ENCODE assay signal across 8 cellular contexts in the genomic region with DNA sequence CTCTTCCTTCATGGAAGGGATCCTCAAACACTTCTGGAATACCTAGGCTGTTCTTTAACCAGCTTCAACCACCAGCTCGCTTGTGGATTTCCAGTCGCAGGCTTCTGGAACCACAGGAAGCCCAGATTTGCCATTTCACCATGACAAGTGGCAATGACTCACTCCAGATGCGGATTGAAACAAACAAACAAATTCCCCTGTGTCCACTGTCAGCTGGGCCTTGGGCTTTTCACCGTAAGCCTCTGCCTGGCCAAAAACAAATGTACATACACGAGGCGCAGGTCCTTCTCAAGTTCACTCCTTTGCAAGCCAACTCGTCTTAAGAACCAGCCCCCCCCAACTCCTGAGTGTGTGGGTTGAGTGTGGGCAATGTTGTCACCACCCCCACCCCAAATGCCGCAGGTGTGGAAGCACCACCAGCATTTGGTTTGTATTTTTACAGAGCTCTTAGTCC. TPM values are rescaled to one million over a fixed set of nuclear protein-coding genes. Genes with fewer than 3 reads are reported as not detected.
DNase-seq lines count a peak whose midpoint lies in the region; ATAC-seq and TF ChIP-seq lines count a peak whose summit lies in the region.

No MANE protein-coding gene starts in this region.

- peaks cover 44% of the 10 kb centered on the region for H3K79me2 ChIP-seq in PC-3 (ENCODE audit: low read length)

- peaks cover 33% of the 10 kb centered on the region for H3K36me3 Mint-ChIP-seq in CD4-positive, alpha-beta T cell (ENCODE audit: low read depth)
- peaks cover 3% of the 10 kb centered on the region for H3K36me3 Mint-ChIP-seq in endothelial cell (ENCODE audit: low read depth, unreplicated experiment)
- H3K36me3 Mint-ChIP-seq in nephron progenitor cell (ENCODE audit: low read depth) = peaks cover 10% of the 10 kb centered on the region

- intact Hi-C loops in CD4-positive, alpha-beta T cell (cut with DNase I, micrococcal nuclease) = loop anchor here in 1 of 2 experiments (5.0 kb wide), 1 partner anchor 1896 kb away; the partner anchor contains the start of gene TP63
- intact Hi-C loops in PC-3 (cut with micrococcal nuclease) = loop anchor here (5.0 kb wide), 1 partner anchor 1496 kb away; no protein-coding TSS in a partner anchor

- H3K4me1 Mint-ChIP-seq in CD4-positive, alpha-beta T cell (ENCODE audit: low read depth) = peaks cover 34% of the 10 kb centered on the region
- H3K4me1 Mint-ChIP-seq in endothelial cell (ENCODE audit: unreplicated experiment) = peaks cover 34% of the 10 kb centered on the region
- peaks cover 47% of the 10 kb centered on the region for H3K4me1 Mint-ChIP-seq in nephron progenitor cell

- H3K9me3 ChIP-seq in CD4-positive, alpha-beta T cell (ENCODE audit: control insufficient read depth, low read length) = no peaks in the 10 kb centered on the region
- no peaks in the 10 kb centered on the region for H3K9me3 ChIP-seq in PC-3 (ENCODE audit: low read length)

- no peak overlapping the region for H3K4me3 ChIP-seq in PC-3 (ENCODE audit: low read length)

- H2AFZ ChIP-seq in PC-3 (ENCODE audit: low read length) = no peak overlapping the region

- no peaks in the 10 kb centered on the region for H3F3A ChIP-seq in PC-3 (ENCODE audit: low read length, unreplicated experiment)

- H3K27ac ChIP-seq in CD4-positive, alpha-beta T cell (ENCODE audit: low read depth, low read length) = no peak overlapping the region
- H3K27ac ChIP-seq in PC-3 (ENCODE audit: low read length) = no peak overlapping the region

- CTCF ChIA-PET in CD4-positive, alpha-beta T cell (lab: Charles Lee) = interaction anchor here (0.7 to 2.1 kb wide), 3 partner anchors 1012 to 1707 kb away, joined by 3 to 9 read pairs (median 3); no protein-coding TSS in a partner anchor
- CTCF ChIA-PET in PC-3 (lab: Charles Lee) = interaction anchor here (0.5 kb wide), 1 partner anchor 516 kb away, joined by 8 read pairs; no protein-coding TSS in a partner anchor

- 0 out of 2 replicates have a peak, but pooled peaks cover 5% of the 10 kb centered on the region for H4K20me1 ChIP-seq in PC-3 (ENCODE audit: low read length)

- POLR2A ChIA-PET in CD4-positive, alpha-beta T cell (lab: Charles Lee) = interaction anchor here (2.8 kb wide), 1 partner anchor 9 kb away, joined by 11 read pairs; the partner anchor contains the start of gene BCL6
- POLR2A ChIA-PET in PC-3 (lab: Charles Lee; ENCODE audit: unreplicated experiment) = interaction anchor here (0.5 to 0.6 kb wide), 2 partner anchors 351 to 483 kb away, joined by 3 to 7 read pairs; no protein-coding TSS in a partner anchor

- BruUV-seq in PC-3 (replicated peaks; lab: Mats Ljungman, UMichigan) = no TSS peak

- TF ChIP-seq CTCF in CD4-positive, alpha-beta T cell (IDR thresholded peaks at IDR 0.05) = no peak
- TF ChIP-seq CTCF in PC-3 (conservative IDR thresholded peaks at IDR 0.05; ENCODE audit: low read depth, low read length) (no peak), endothelial cell (IDR thresholded peaks at IDR 0.05; ENCODE audit: unreplicated experiment) (no peak), nephron progenitor cell (IDR thresholded peaks at IDR 0.05) (no peak)

- no peak overlapping the region for H3K9ac ChIP-seq in PC-3 (ENCODE audit: low read length)

- H3K27me3 ChIP-seq in CD4-positive, alpha-beta T cell (ENCODE audit: control insufficient read depth, insufficient read depth, low read length) = no peaks in the 10 kb centered on the region
- H3K27me3 ChIP-seq in PC-3 (ENCODE audit: low read length) = no peaks in the 10 kb centered on the region

- no peaks in the 10 kb centered on the region for H3K27me3 Mint-ChIP-seq in CD4-positive, alpha-beta T cell
- H3K27me3 Mint-ChIP-seq in endothelial cell (ENCODE audit: unreplicated experiment) (peaks cover 1% of the 10 kb centered on the region), nephron progenitor cell (ENCODE audit: low read depth, poor library complexity) (peaks cover 18% of the 10 kb centered on the region)

- no peaks in the 10 kb centered on the region for H3K9me3 Mint-ChIP-seq in CD4-positive, alpha-beta T cell
- H3K9me3 Mint-ChIP-seq in endothelial cell (ENCODE audit: unreplicated experiment) (no peaks in the 10 kb centered on the region), nephron progenitor cell (no peaks in the 10 kb centered on the region)

- H3K4me1 ChIP-seq in PC-3 (ENCODE audit: insufficient read depth, low read length) = peaks cover 25% of the 10 kb centered on the region

- 0 out of 2 replicates have a peak overlapping the region, but pooled peaks have one; percentile 9 for H3K4me2 ChIP-seq in PC-3 (ENCODE audit: low read length)

- in situ Hi-C loops in ACHN (cut with HindIII; ENCODE audit: low pct_ligation_motif_present, low pct_unique_long_range_greater_than_20kb, low sequenced_read_pairs) = no loop called here

- ATAC-seq in CD4-positive, alpha-beta T cell (ENCODE audit: poor library complexity) = no peak
- no peak for ATAC-seq in PC-3

- H3K27ac Mint-ChIP-seq in CD4-positive, alpha-beta T cell = peak overlapping the region; percentile 99
- H3K27ac Mint-ChIP-seq in endothelial cell (ENCODE audit: unreplicated experiment) = peak overlapping the region; percentile 88
- no peak overlapping the region for H3K27ac Mint-ChIP-seq in nephron progenitor cell

- peaks cover 10% of the 10 kb centered on the region; the same call in 1 of the 2 replicates for H3K36me3 ChIP-seq in PC-3 (ENCODE audit: low read depth, low read length)

- no peak for DNase-seq in CD4-positive, alpha-beta T cell
- peak; percentile 45 for DNase-seq in PC-3
- DNase-seq in endothelial cell (ENCODE audit: low spot score) = no peak
- DNase-seq in nephron progenitor cell = no peak
- no peak for DNase-seq in activated CD4-positive, CD25-positive, alpha-beta regulatory T cell treated with anti-CD3 and anti-CD28 coated beads, Interleukin-2, amount 50 U/mL, for 72 hours
- DNase-seq in SW 1271 (lab: John Stamatoyannopoulos, UW) = no peak
- DNase-seq in ACHN = no peak
- no peak for DNase-seq in AG20443 (ENCODE audit: low spot score)

- peak overlapping the region; percentile 100 for H3K4me3 Mint-ChIP-seq in CD4-positive, alpha-beta T cell
- H3K4me3 Mint-ChIP-seq in endothelial cell (ENCODE audit: unreplicated experiment) (peak overlapping the region; percentile 89), nephron progenitor cell (peak overlapping the region; percentile 99)

- H3K9me2 ChIP-seq in PC-3 (replicated peaks; ENCODE audit: low read length) = no peaks in the 10 kb centered on the region

RNA-seq across cellular contexts. Expression of gene BCL6, which starts 8.8 kb away (rescaled TPM):
- 10 to 100 TPM; 76.6 to 79.6 TPM for total RNA-seq in CD4-positive, alpha-beta T cell
- total RNA-seq in PC-3 (2014; rRNA removed) (7.7 and 11.8 TPM in 2 replicates), endothelial cell (ENCODE audit: unreplicated experiment) (7.6 TPM)

RNA-seq across cellular contexts. Expression of gene RTP2, which starts 34.1 kb away (rescaled TPM):
- not detected for total RNA-seq in CD4-positive, alpha-beta T cell
- not detected in 2 replicates for total RNA-seq in PC-3 (2014; rRNA removed)
- not detected for total RNA-seq in endothelial cell (ENCODE audit: unreplicated experiment)
